ENCODE assay signal across 8 cellular contexts in the genomic region with DNA sequence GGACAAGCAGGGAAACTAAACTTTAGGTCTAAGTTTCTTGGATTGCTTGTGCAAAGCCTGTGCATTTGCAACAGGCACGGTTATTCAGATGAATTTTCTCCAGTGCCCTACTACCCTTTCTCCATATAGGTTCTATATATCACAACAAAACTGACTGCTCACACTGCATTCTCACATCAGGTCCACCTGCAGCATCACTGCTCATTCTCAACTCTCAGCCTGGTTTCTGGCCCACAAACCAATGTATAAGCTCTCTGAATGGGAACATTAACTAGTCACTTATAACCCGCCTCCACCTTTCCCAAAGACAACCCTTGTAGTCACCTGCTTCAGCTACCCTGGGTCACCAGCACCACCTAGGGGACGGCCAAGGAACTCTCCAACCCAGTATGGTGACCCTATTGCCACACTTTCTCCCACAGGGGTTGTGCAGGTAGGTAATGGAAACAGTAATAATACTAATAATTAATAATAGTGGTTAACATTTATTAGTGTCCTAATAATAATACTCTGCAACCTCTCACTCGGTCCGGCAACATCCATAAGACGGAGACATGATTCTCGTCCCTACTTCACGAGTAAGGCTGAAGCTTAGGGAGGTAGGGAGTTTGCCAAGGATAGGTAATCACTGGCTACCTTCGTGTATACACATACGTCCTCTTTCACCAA.
DNase-seq lines count a peak whose midpoint lies in the region; ATAC-seq, FAIRE-seq and TF ChIP-seq lines count a peak whose summit lies in the region.

No MANE protein-coding gene starts in this region.

- intact Hi-C loops in adrenal gland (cut with DNase I): loop anchor here (5.0 to 10.0 kb wide), 2 partner anchors 116 to 381 kb away; no protein-coding TSS in a partner anchor

- no peak overlapping the region for H3K4me3 ChIP-seq in adrenal gland

- ATAC-seq in HG03520 (IDR thresholded peaks at IDR 0.05; ENCODE audit: unreplicated experiment): peak; percentile 78
- ATAC-seq in left lobe of liver: peak; percentile 73

- H3K27ac ChIP-seq in adrenal gland: no peak overlapping the region

- peaks cover 0 to 48% of the 10 kb centered on the region in 2 donors for H3K36me3 ChIP-seq in adrenal gland (replicated peaks in 1 of 2)

- WGBS in adrenal gland, 4 donors: 88 to 92% (median 90%) methylated on average over 10 of the region's 10 CpGs

- no peak for FAIRE-seq in GM12892 (lab: Jason Lieb, UNC)

- no peaks in the 10 kb centered on the region for H3K9me3 ChIP-seq in adrenal gland (replicated peaks in 1 of 3)

- peak; percentile 29 to 53 (median 48) for TF ChIP-seq CTCF in adrenal gland (IDR thresholded peaks at IDR 0.05)

- DNase-seq in AG08395 (ENCODE audit: low spot score): peak; percentile 33
- peak; percentile 33 for DNase-seq in GM12892 (ENCODE audit: insufficient read length)
- peak; percentile 24 for DNase-seq in SK-N-DZ (ENCODE audit: low spot score)
- DNase-seq in adrenal gland: peak in 4 of 7 donors; percentile 31 to 45 (median 38)
- peak; percentile 45 for DNase-seq in left lobe of liver (ENCODE audit: low spot score)
- peak; percentile 20 to 35 for DNase-seq in stimulated activated CD8-positive, alpha-beta memory T cell treated with anti-CD3 and anti-CD28 coated beads, Interleukin-7, amount 100 ng/mL, for 48 hours (ENCODE audit: extremely low read depth in 1 of 2, low read depth in 1 of 2)
- DNase-seq in NCI-H446 treated with DMSO at 0.1 percent for 48 hours (lab: John Stamatoyannopoulos, UW): no peak

- H3K27me3 ChIP-seq in adrenal gland: no peaks in the 10 kb centered on the region

- H3K4me1 ChIP-seq in adrenal gland (replicated peaks in 1 of 2): no peaks in the 10 kb centered on the region

- TF ChIP-seq POLR2A in GM12892 (IDR thresholded peaks at IDR 0.05; ENCODE audit: low read depth, low read length): 0 out of 2 replicates have a peak, but pooled peaks have one; percentile 36
- TF ChIP-seq POLR2A in adrenal gland (IDR thresholded peaks at IDR 0.05): no peak
